In genomic region chrX:130836447-130836846, GRCh38 we compare ENCODE assay signal across 25 cellular contexts.
A peak's percentile ranks its signal among the peaks of the same experiment; 100 is the strongest.
DNase-seq lines count a peak whose midpoint lies in the region; ATAC-seq, FAIRE-seq and TF ChIP-seq lines count a peak whose summit lies in the region.
"Had no signal": no experiment of that assay in that cellular context is flagged by ENCODE, and none has a peak within 500 bp of the region (broad histone marks: within the 10 kb centered on the region; RNA-seq: fewer than 3 reads in every experiment).

No MANE protein-coding gene starts in this region.

- intact Hi-C loops in Calu3 (cut with micrococcal nuclease; ENCODE audit: unreplicated experiment) = no loop called here

- no peak for ATAC-seq in GM21390 (IDR thresholded peaks at IDR 0.05; ENCODE audit: unreplicated experiment)
- ATAC-seq: activated T-cell treated with anti-CD3 and anti-CD28 coated beads, Interleukin-2, amount 50 U/mL, for 72 hours; effector memory CD8-positive, alpha-beta T cell; upper lobe of right lung had no signal

- H3K4me1 Mint-ChIP-seq in endodermal cell (peaks cover 35% of the 10 kb centered on the region), neural crest cell (peaks cover 53% of the 10 kb centered on the region), Calu3 (ENCODE audit: low read depth, unreplicated experiment) (peaks cover 6% of the 10 kb centered on the region)

- BruUV-seq in Calu3 (replicated peaks; lab: Mats Ljungman, UMichigan) = no TSS peak

- CTCF ChIA-PET in Calu3 (lab: Charles Lee) = no interaction called here

- no peak overlapping the region for H3K4me3 Mint-ChIP-seq in endodermal cell
- H3K4me3 Mint-ChIP-seq in neural crest cell = no peak overlapping the region
- H3K4me3 Mint-ChIP-seq in Calu3 (ENCODE audit: low read depth, unreplicated experiment) = no peak overlapping the region
- H3K4me3 Mint-ChIP-seq: activated T-cell treated with anti-CD3 and anti-CD28 coated beads, Interleukin-2, amount 50 U/mL, for 72 hours; effector memory CD8-positive, alpha-beta T cell; immature natural killer cell had no signal

- H3K27me3 Mint-ChIP-seq in endodermal cell (ENCODE audit: insufficient read depth) (no peaks in the 10 kb centered on the region), neural crest cell (ENCODE audit: low read depth) (no peaks in the 10 kb centered on the region), Calu3 (ENCODE audit: unreplicated experiment) (no peaks in the 10 kb centered on the region)
- H3K27me3 Mint-ChIP-seq: effector memory CD8-positive, alpha-beta T cell had no signal

- H3K9me3 Mint-ChIP-seq in endodermal cell = no peaks in the 10 kb centered on the region
- H3K9me3 Mint-ChIP-seq in neural crest cell = peaks cover 3% of the 10 kb centered on the region
- no peaks in the 10 kb centered on the region for H3K9me3 Mint-ChIP-seq in Calu3 (ENCODE audit: low read depth, unreplicated experiment)
- H3K9me3 Mint-ChIP-seq: activated T-cell treated with anti-CD3 and anti-CD28 coated beads, Interleukin-2, amount 50 U/mL, for 72 hours; effector memory CD8-positive, alpha-beta T cell; immature natural killer cell had no signal

- WGBS in endodermal cell (ENCODE audit: insufficient coverage in 1 of 2, insufficient read length in 1 of 2), 2 experiments = 20% methylated on average over 2 of the region's 2 CpGs; no CpG with 5 or more reads in 1 of the 2 experiments

- TF ChIP-seq CTCF in endodermal cell (conservative IDR thresholded peaks at IDR 0.05) (no peak), neural crest cell (conservative IDR thresholded peaks at IDR 0.05) (no peak), Calu3 (IDR thresholded peaks at IDR 0.05; ENCODE audit: unreplicated experiment) (no peak)

- H3K36me3 ChIP-seq in HUES6 (ENCODE audit: control insufficient read depth, insufficient read depth, low read length) (no peaks in the 10 kb centered on the region), endodermal cell (ENCODE audit: control insufficient read depth, insufficient read depth, low read length) (no peaks in the 10 kb centered on the region)
- H3K36me3 ChIP-seq: ascending aorta, ovary, upper lobe of right lung had no signal

- H3K9me3 ChIP-seq in HUES6 (ENCODE audit: control insufficient read depth, insufficient read depth, low read depth, low read length) (no peaks in the 10 kb centered on the region), endodermal cell (ENCODE audit: control insufficient read depth, low read length) (no peaks in the 10 kb centered on the region)
- H3K9me3 ChIP-seq: ascending aorta, ovary, SK-N-SH, upper lobe of right lung had no signal

- DNase-seq in GM19239 (ENCODE audit: insufficient read length, low spot score) = no peak
- DNase-seq in endodermal cell = no peak
- DNase-seq in neural crest cell (ENCODE audit: low read depth, low spot score) = no peak
- DNase-seq in LoVo (ENCODE audit: low spot score) = no peak
- no peak for DNase-seq in Calu3
- DNase-seq: activated CD8-positive, alpha-beta memory T cell treated with anti-CD3 and anti-CD28 coated beads for 24 hours; activated naive CD4-positive, alpha-beta T cell treated with anti-CD3 and anti-CD28 coated beads, Interleukin-2, amount 50 U/mL, for 16 hours; activated T-cell treated with anti-CD3 and anti-CD28 coated beads, Interleukin-2, amount 50 U/mL, for 72 hours; AML-193; effector memory CD8-positive, alpha-beta T cell; GOT3; head of caudate nucleus; immature natural killer cell; NCI-H187 treated with DMSO at 0.1 percent for 48 hours; NCI-H345; ovary; SK-N-SH; stimulated activated CD4-positive, alpha-beta T cell treated with anti-CD3 and anti-CD28 coated beads, Interleukin-2, amount 100 ng/mL, for 24 hours; T-helper 9 cell; upper lobe of right lung had no signal

- no peaks in the 10 kb centered on the region; the same call in 1 of the 2 replicates for H3K27me3 ChIP-seq in HUES6 (ENCODE audit: control insufficient read depth, insufficient read depth, low read length)
- no peaks in the 10 kb centered on the region for H3K27me3 ChIP-seq in endodermal cell (ENCODE audit: control insufficient read depth, insufficient read depth, low read length, poor library complexity, severe bottlenecking)
- H3K27me3 ChIP-seq: ascending aorta, ovary, upper lobe of right lung had no signal

- H3K36me3 Mint-ChIP-seq in endodermal cell (ENCODE audit: low read depth) (no peaks in the 10 kb centered on the region), neural crest cell (ENCODE audit: low read depth) (no peaks in the 10 kb centered on the region), Calu3 (ENCODE audit: insufficient read depth, unreplicated experiment) (no peaks in the 10 kb centered on the region)
- H3K36me3 Mint-ChIP-seq: immature natural killer cell had no signal

- H3K27ac Mint-ChIP-seq in endodermal cell = peak overlapping the region; percentile 30
- H3K27ac Mint-ChIP-seq in neural crest cell (ENCODE audit: unreplicated experiment) = peak overlapping the region; percentile 70
- no peak overlapping the region for H3K27ac Mint-ChIP-seq in Calu3 (ENCODE audit: unreplicated experiment)
- H3K27ac Mint-ChIP-seq: activated T-cell treated with anti-CD3 and anti-CD28 coated beads, Interleukin-2, amount 50 U/mL, for 72 hours; effector memory CD8-positive, alpha-beta T cell; immature natural killer cell had no signal

- H3K9ac ChIP-seq in HUES6 (ENCODE audit: low read length) = no peak overlapping the region
- no peak overlapping the region for H3K9ac ChIP-seq in endodermal cell (ENCODE audit: extremely low read depth, low read length, poor library complexity, severe bottlenecking)
- H3K9ac ChIP-seq: SK-N-SH had no signal

- peaks cover 38% of the 10 kb centered on the region for H3K4me1 ChIP-seq in HUES6 (ENCODE audit: control insufficient read depth, insufficient read depth, low read length)
- no peaks in the 10 kb centered on the region for H3K4me1 ChIP-seq in endodermal cell (ENCODE audit: control insufficient read depth, insufficient read depth, low read length)
- H3K4me1 ChIP-seq: ascending aorta, upper lobe of right lung had no signal

- peak; percentile 66 for FAIRE-seq in GM19239 (lab: Jason Lieb, UNC)
- FAIRE-seq: D721Med had no signal

- H3K4me3 ChIP-seq in HUES6 (ENCODE audit: low read depth, low read length) = no peak overlapping the region
- H3K4me3 ChIP-seq in endodermal cell (ENCODE audit: low read length) = no peak overlapping the region
- H3K4me3 ChIP-seq: ascending aorta, lung, ovary, upper lobe of right lung had no signal

- H3K27ac ChIP-seq in HUES6 (ENCODE audit: low read depth, low read length) = peak overlapping the region; percentile 18; the same call in 1 of the 2 replicates
- H3K27ac ChIP-seq in endodermal cell (ENCODE audit: low read depth, low read length) = no peak overlapping the region
- H3K27ac ChIP-seq: ascending aorta, ovary, upper lobe of right lung had no signal
